In genomic region chr20:38806855-38807655, GRCh38 we compare ENCODE assay signal across 8 cellular contexts. TPM values are rescaled to one million over a fixed set of nuclear protein-coding genes. Genes with fewer than 3 reads are reported as not detected.
DNase-seq lines count a peak whose midpoint lies in the region; ATAC-seq and TF ChIP-seq lines count a peak whose summit lies in the region.

No MANE protein-coding gene starts in this region.

- no peaks in the 10 kb centered on the region for H3K27me3 ChIP-seq in naive thymus-derived CD4-positive, alpha-beta T cell (ENCODE audit: control insufficient read depth in 2 of 2, insufficient read depth in 2 of 2, low read length in 2 of 2)
- H3K27me3 ChIP-seq in upper lobe of left lung (peaks cover 0 to 20% (median 14%) of the 10 kb centered on the region in 4 donors), mammary epithelial cell (ENCODE audit: insufficient read depth, low read length) (peaks cover 22% of the 10 kb centered on the region)

- H3K79me2 ChIP-seq in mammary epithelial cell (ENCODE audit: insufficient read depth, low read length): no peaks in the 10 kb centered on the region

- no peak for TF ChIP-seq EP300 in upper lobe of left lung (IDR thresholded peaks at IDR 0.05)

- peaks cover 46 to 71% (median 67%) of the 10 kb centered on the region in 7 donors for H3K4me1 Mint-ChIP-seq in naive thymus-derived CD4-positive, alpha-beta T cell

- peaks cover 0 to 12% (median 7%) of the 10 kb centered on the region in 3 experiments for H3K36me3 ChIP-seq in naive thymus-derived CD4-positive, alpha-beta T cell (ENCODE audit: control insufficient read depth in 2 of 3, insufficient read depth in 3 of 3, low read length in 3 of 3)
- no peaks in the 10 kb centered on the region for H3K36me3 ChIP-seq in upper lobe of left lung
- no peaks in the 10 kb centered on the region for H3K36me3 ChIP-seq in mammary epithelial cell (ENCODE audit: insufficient read depth, low read length)

- H3K9me3 ChIP-seq in naive thymus-derived CD4-positive, alpha-beta T cell (ENCODE audit: control insufficient read depth in 2 of 3, low read length in 3 of 3): no peaks in the 10 kb centered on the region
- no peaks in the 10 kb centered on the region for H3K9me3 ChIP-seq in upper lobe of left lung
- H3K9me3 ChIP-seq in mammary epithelial cell (replicated peaks; ENCODE audit: insufficient read depth, low read length): no peaks in the 10 kb centered on the region

- H4K20me1 ChIP-seq in mammary epithelial cell (ENCODE audit: insufficient read depth, low read length): no peaks in the 10 kb centered on the region

- peak; percentile 3 for ATAC-seq in naive thymus-derived CD4-positive, alpha-beta T cell
- ATAC-seq in upper lobe of left lung (ENCODE audit: low FRiP score in 2 of 2): no peak

- peaks cover 47 to 49% of the 10 kb centered on the region in 2 donors for H3K4me1 ChIP-seq in naive thymus-derived CD4-positive, alpha-beta T cell (ENCODE audit: control insufficient read depth in 2 of 2, insufficient read depth in 2 of 2, low read length in 2 of 2)
- peaks cover 32 to 56% (median 36%) of the 10 kb centered on the region in 4 donors for H3K4me1 ChIP-seq in upper lobe of left lung
- H3K4me1 ChIP-seq in mammary epithelial cell (ENCODE audit: insufficient read depth, low read length): peaks cover 4% of the 10 kb centered on the region

- BruUV-seq in mammary epithelial cell (replicated peaks; lab: Mats Ljungman, UMichigan): no TSS peak

- WGBS in upper lobe of left lung, 2 donors: 14 to 15% methylated on average over 12 to 26 of the region's 32 CpGs
- 75% methylated on average over 15 of the region's 32 CpGs for WGBS in mammary epithelial cell (ENCODE audit: low coverage, missing lambda C conversion rate)

- intact Hi-C loops in naive thymus-derived CD4-positive, alpha-beta T cell (cut with micrococcal nuclease): loop anchor here in 1 of 2 donors (2.0 to 5.0 kb wide), 3 partner anchors 22 to 50 kb away; no protein-coding TSS in a partner anchor
- intact Hi-C loops in mammary epithelial cell (cut with micrococcal nuclease): no loop called here

- H2AFZ ChIP-seq in mammary epithelial cell (ENCODE audit: low read depth, low read length): no peak overlapping the region

- TF ChIP-seq POLR2A in upper lobe of left lung (IDR thresholded peaks at IDR 0.05): no peak

- no peak overlapping the region for H3K9ac ChIP-seq in mammary epithelial cell (ENCODE audit: insufficient read depth, low read length)

- CTCF ChIA-PET in naive thymus-derived CD4-positive, alpha-beta T cell (lab: Charles Lee): interaction anchor here (0.7 to 2.8 kb wide), 4 partner anchors 17 to 75 kb away, joined by 3 to 10 read pairs (median 4); no protein-coding TSS in a partner anchor
- CTCF ChIA-PET in mammary epithelial cell (lab: Charles Lee; ENCODE audit: low non-redundant PET): no interaction called here

- dilution Hi-C loops in mammary epithelial cell (cut with HindIII; ENCODE audit: low sequenced_read_pairs): loop anchor here (5.0 kb wide), 1 partner anchor 100 kb away; no protein-coding TSS in a partner anchor

- DNase-seq in NCI-H1092 treated with DMSO at 0.1 percent for 48 hours (lab: John Stamatoyannopoulos, UW) (peak; percentile 23), NCI-H1092 (lab: John Stamatoyannopoulos, UW) (no peak), SK-N-DZ (ENCODE audit: low spot score) (peak; percentile 56), caudate nucleus (lab: John Stamatoyannopoulos, UW) (peak in 31 of 61 donors; percentile 16 to 75 (median 46)), upper lobe of left lung (peak in 1 of 2 donors; percentile 13), mammary epithelial cell (no peak), NCI-H2029 (lab: John Stamatoyannopoulos, UW) (no peak)
- peak; percentile 7 to 51 (median 27) for DNase-seq in naive thymus-derived CD4-positive, alpha-beta T cell

- no peak overlapping the region for H3K4me2 ChIP-seq in mammary epithelial cell (ENCODE audit: insufficient read depth, low read depth, low read length)

- peaks cover 3 to 34% (median 9%) of the 10 kb centered on the region in 5 donors for H3K36me3 Mint-ChIP-seq in naive thymus-derived CD4-positive, alpha-beta T cell

- H3K4me3 Mint-ChIP-seq in naive thymus-derived CD4-positive, alpha-beta T cell: peak overlapping the region; percentile 73 to 93 (median 88)

- H3K27ac Mint-ChIP-seq in naive thymus-derived CD4-positive, alpha-beta T cell: peak overlapping the region; percentile 52 to 91 (median 85)

- H3K27ac ChIP-seq in caudate nucleus (ENCODE audit: low read depth, low read length) (peak overlapping the region; percentile 83), upper lobe of left lung (peak overlapping the region; percentile 81 to 90 (median 84)), mammary epithelial cell (ENCODE audit: insufficient read depth, low read depth, low read length) (no peak overlapping the region)
- H3K27ac ChIP-seq in naive thymus-derived CD4-positive, alpha-beta T cell (ENCODE audit: low read depth, low read length): peak overlapping the region; percentile 99

- peaks cover 0 to 5% (median 0%) of the 10 kb centered on the region in 11 donors for H3K9me3 Mint-ChIP-seq in naive thymus-derived CD4-positive, alpha-beta T cell

- no peak for TF ChIP-seq CTCF in upper lobe of left lung (IDR thresholded peaks at IDR 0.05)
- TF ChIP-seq CTCF in mammary epithelial cell (conservative IDR thresholded peaks at IDR 0.05 in 1 of 2, IDR thresholded peaks at IDR 0.05 in 1 of 2; ENCODE audit: extremely low read depth in 1 of 2, insufficient read depth in 1 of 2, low read depth in 1 of 2, low read length in 2 of 2): no peak

- POLR2A ChIA-PET in naive thymus-derived CD4-positive, alpha-beta T cell (lab: Charles Lee): interaction anchor here (0.7 to 3.8 kb wide), 13 partner anchors 9 to 155 kb away, joined by 3 to 50 read pairs (median 4); partner anchors contain the start of genes ACTR5 and DHX35

- peak overlapping the region; percentile 86 for H3K4me3 ChIP-seq in naive thymus-derived CD4-positive, alpha-beta T cell (ENCODE audit: low read length)
- H3K4me3 ChIP-seq in upper lobe of left lung: peak overlapping the region; percentile 59 to 71 (median 62)
- no peak overlapping the region for H3K4me3 ChIP-seq in mammary epithelial cell (replicated peaks in 1 of 3; ENCODE audit: insufficient read depth in 1 of 3, low read depth in 2 of 3, low read length in 3 of 3)

- in situ Hi-C loops in mammary epithelial cell (cut with MboI; ENCODE audit: low sequenced_read_pairs in 2 of 2): no loop called here

- peaks cover 0 to 3% (median 0%) of the 10 kb centered on the region in 5 donors for H3K27me3 Mint-ChIP-seq in naive thymus-derived CD4-positive, alpha-beta T cell

RNA-seq across cellular contexts. Expression of gene PPP1R16B, which starts 1.6 kb away (rescaled TPM):
- polyA plus RNA-seq in SK-N-DZ (2014; cell fraction: cytosol; rRNA removed): 3.1 and 3.8 TPM in 2 replicates
- 3.1 and 6.3 TPM in 2 replicates for polyA plus RNA-seq in SK-N-DZ (2014; cell fraction: nucleus; rRNA removed)
- total RNA-seq in naive thymus-derived CD4-positive, alpha-beta T cell: 10 to 100 TPM; 20.8 to 75.4 (median 22.0) TPM
- polyA plus RNA-seq in naive thymus-derived CD4-positive, alpha-beta T cell: 10 to 100 TPM; 11.4 to 19.8 TPM
- total RNA-seq in upper lobe of left lung (10 to 100 TPM in 2 of 6 donors, 1 to 10 TPM in 4; 7.4 to 16.8 (median 8.8) TPM), mammary epithelial cell (under 1 TPM in 1 of 2 donors, not detected in 1; under 0.01 TPM)
- not detected for polyA plus RNA-seq in mammary epithelial cell
- not detected for polyA minus RNA-seq in mammary epithelial cell

RNA-seq across cellular contexts. Expression of gene ACTR5, which starts 58.8 kb away (rescaled TPM):
- 25.8 and 28.5 TPM in 2 replicates for polyA plus RNA-seq in SK-N-DZ (2014; cell fraction: cytosol; rRNA removed)
- 55.5 and 69.2 TPM in 2 replicates for polyA plus RNA-seq in SK-N-DZ (2014; cell fraction: nucleus; rRNA removed)
- 10 to 100 TPM in 4 of 5 experiments, 1 to 10 TPM in 1; 8.9 to 20.8 (median 15.2) TPM for total RNA-seq in naive thymus-derived CD4-positive, alpha-beta T cell
- polyA plus RNA-seq in naive thymus-derived CD4-positive, alpha-beta T cell: 10 to 100 TPM; 11.3 to 15.1 TPM
- total RNA-seq in upper lobe of left lung (10 to 100 TPM in 1 of 6 donors, 1 to 10 TPM in 5; 7.2 to 23.0 (median 8.8) TPM), mammary epithelial cell (1 to 10 TPM; 6.5 to 6.8 TPM)
- polyA plus RNA-seq in mammary epithelial cell: 7.9 TPM
- polyA minus RNA-seq in mammary epithelial cell: 3.0 TPM

Comparison
In these comparisons a context has a peak if more than half of its experiments do, and no peak if none do; other contexts are left out.
1. DNase-seq: peak in NCI-H1092 treated with DMSO at 0.1 percent for 48 hours (single experiment), SK-N-DZ (single experiment), caudate nucleus (31 of 61) and naive thymus-derived CD4-positive, alpha-beta T cell (9 of 9); none in NCI-H1092 (single experiment), mammary epithelial cell (single experiment) and NCI-H2029 (single experiment).
2. H3K4me3 ChIP-seq: peak in naive thymus-derived CD4-positive, alpha-beta T cell (single experiment) and upper lobe of left lung (4 of 4); none in mammary epithelial cell (0 of 3).
3. RNA of gene PPP1R16B, which starts 1.6 kb away (total RNA-seq): 20.8 to 75.4 TPM in naive thymus-derived CD4-positive, alpha-beta T cell and 7.4 to 16.8 TPM in upper lobe of left lung; under 0.01 TPM in mammary epithelial cell; every median in the first group is over 4 times any median in the second.